In genomic region chr6:35082046-35082732, GRCh38 we compare ENCODE assay signal across 16 cellular contexts. TPM values are rescaled to one million over a fixed set of nuclear protein-coding genes. Genes with fewer than 3 reads are reported as not detected.
A peak's percentile ranks its signal among the peaks of the same experiment; 100 is the strongest.
DNase-seq lines count a peak whose midpoint lies in the region; ATAC-seq, FAIRE-seq and TF ChIP-seq lines count a peak whose summit lies in the region.
"Had no signal": no experiment of that assay in that cellular context is flagged by ENCODE, and none has a peak within 500 bp of the region (broad histone marks: within the 10 kb centered on the region; RNA-seq: fewer than 3 reads in every experiment).

No MANE protein-coding gene starts in this region.

- 64 to 73% (median 68%) methylated on average over 15 to 19 of the region's 19 CpGs for WGBS in heart left ventricle, 4 donors
- WGBS in endodermal cell (ENCODE audit: insufficient coverage in 1 of 2, insufficient read length in 1 of 2), 2 experiments: 83 to 91% methylated on average over 15 to 19 of the region's 19 CpGs
- 78 to 87% (median 84%) methylated on average over 19 of the region's 19 CpGs for WGBS in small intestine, 3 donors

- peaks cover 40% of the 10 kb centered on the region for H3K36me3 Mint-ChIP-seq in endodermal cell (ENCODE audit: low read depth)
- peaks cover 16% of the 10 kb centered on the region for H3K36me3 Mint-ChIP-seq in nephron progenitor cell (ENCODE audit: low read depth)

- peak in 2 of 5 donors; percentile 5 to 17 for DNase-seq in heart left ventricle
- no peak for DNase-seq in Right ventricle myocardium inferior (ENCODE audit: missing footprints)
- peak; percentile 56 for DNase-seq in endodermal cell
- no peak for DNase-seq in nephron progenitor cell
- peak; percentile 48 for DNase-seq in upper lobe of right lung
- DNase-seq in small intestine: no peak
- DNase-seq in amniotic stem cell (lab: John Stamatoyannopoulos, UW): no peak
- DNase-seq: activated CD4-positive, CD25-positive, alpha-beta regulatory T cell; NCI-H1417 treated with DMSO at 0.1 percent for 48 hours; PC-3; trophoblast cell had no signal

- intact Hi-C loops in heart left ventricle (cut with DNase I): no loop called here
- intact Hi-C loops in Right ventricle myocardium inferior (cut with DNase I): no loop called here
- intact Hi-C loops in upper lobe of right lung (cut with DNase I): no loop called here

- TF ChIP-seq POLR2A in heart left ventricle (IDR thresholded peaks at IDR 0.05): no peak

- FAIRE-seq in small intestine (lab: Jason Lieb, UNC): no peak
- FAIRE-seq: endometrium had no signal

- H3K4me1 ChIP-seq in heart left ventricle: peaks cover 0 to 30% (median 14%) of the 10 kb centered on the region in 12 donors
- H3K4me1 ChIP-seq in endodermal cell (ENCODE audit: control insufficient read depth, insufficient read depth, low read length): peaks cover 17% of the 10 kb centered on the region
- peaks cover 4% of the 10 kb centered on the region for H3K4me1 ChIP-seq in upper lobe of right lung
- H3K4me1 ChIP-seq in small intestine (ENCODE audit: control insufficient read depth in 2 of 2, insufficient read depth in 1 of 2, low read depth in 1 of 2, low read length in 1 of 2): no peaks in the 10 kb centered on the region

- H3K9me3 Mint-ChIP-seq in endodermal cell (no peaks in the 10 kb centered on the region), nephron progenitor cell (no peaks in the 10 kb centered on the region)

- no peaks in the 10 kb centered on the region for H3K27me3 ChIP-seq in heart left ventricle
- no peaks in the 10 kb centered on the region for H3K27me3 ChIP-seq in endodermal cell (ENCODE audit: control insufficient read depth, insufficient read depth, low read length, poor library complexity, severe bottlenecking)
- no peaks in the 10 kb centered on the region for H3K27me3 ChIP-seq in upper lobe of right lung
- no peaks in the 10 kb centered on the region for H3K27me3 ChIP-seq in small intestine (ENCODE audit: control insufficient read depth in 2 of 2, insufficient read depth in 2 of 2, low read length in 2 of 2)
- H3K27me3 ChIP-seq: ascending aorta, neutrophil had no signal

- ATAC-seq in heart left ventricle (no peak), Right ventricle myocardium inferior (no peak), upper lobe of right lung (no peak), GM21737 (IDR thresholded peaks at IDR 0.05; ENCODE audit: unreplicated experiment) (no peak)
- ATAC-seq: PC-3 had no signal

- H3K9me3 ChIP-seq in heart left ventricle (no peaks in the 10 kb centered on the region), endodermal cell (ENCODE audit: control insufficient read depth, low read length) (no peaks in the 10 kb centered on the region), upper lobe of right lung (no peaks in the 10 kb centered on the region), small intestine (ENCODE audit: control insufficient read depth, low read depth) (no peaks in the 10 kb centered on the region)
- H3K9me3 ChIP-seq: ascending aorta, neutrophil had no signal

- H3K36me3 ChIP-seq in heart left ventricle (peaks cover 5 to 100% (median 99%) of the 10 kb centered on the region in 9 donors), endodermal cell (ENCODE audit: control insufficient read depth, insufficient read depth, low read length) (peaks cover 25% of the 10 kb centered on the region), upper lobe of right lung (peaks cover 98% of the 10 kb centered on the region), small intestine (ENCODE audit: control insufficient read depth in 2 of 2, insufficient read depth in 2 of 2, low read length in 2 of 2) (peaks cover 5 to 16% of the 10 kb centered on the region in 2 donors)

- H3K27me3 Mint-ChIP-seq in endodermal cell (ENCODE audit: insufficient read depth) (no peaks in the 10 kb centered on the region), nephron progenitor cell (ENCODE audit: low read depth, poor library complexity) (peaks cover 10% of the 10 kb centered on the region)

- H3K27ac Mint-ChIP-seq in endodermal cell (peak overlapping the region; percentile 83), nephron progenitor cell (peak overlapping the region; percentile 88)

- peak overlapping the region in 11 of 12 donors; percentile 18 to 64 (median 56) for H3K27ac ChIP-seq in heart left ventricle
- H3K27ac ChIP-seq in endodermal cell (ENCODE audit: low read depth, low read length): peak overlapping the region; percentile 36
- H3K27ac ChIP-seq in upper lobe of right lung: peak overlapping the region; percentile 30
- H3K27ac ChIP-seq in small intestine (ENCODE audit: low read depth in 1 of 2, low read length in 1 of 2): no peak overlapping the region
- H3K27ac ChIP-seq: neutrophil had no signal

- H3K4me3 Mint-ChIP-seq in endodermal cell (no peak overlapping the region), nephron progenitor cell (peak overlapping the region; percentile 11)

- no peak overlapping the region for H3K9ac ChIP-seq in endodermal cell (ENCODE audit: extremely low read depth, low read length, poor library complexity, severe bottlenecking)

- no peak for TF ChIP-seq CTCF in heart left ventricle (IDR thresholded peaks at IDR 0.05)
- no peak for TF ChIP-seq CTCF in endodermal cell (conservative IDR thresholded peaks at IDR 0.05)
- TF ChIP-seq CTCF in nephron progenitor cell (IDR thresholded peaks at IDR 0.05): no peak
- no peak for TF ChIP-seq CTCF in upper lobe of right lung (IDR thresholded peaks at IDR 0.05)

- peaks cover 28% of the 10 kb centered on the region for H3K4me1 Mint-ChIP-seq in endodermal cell
- peaks cover 15% of the 10 kb centered on the region for H3K4me1 Mint-ChIP-seq in nephron progenitor cell

- H3K4me3 ChIP-seq in heart left ventricle (no peak overlapping the region), endodermal cell (ENCODE audit: low read length) (no peak overlapping the region), upper lobe of right lung (no peak overlapping the region), small intestine (ENCODE audit: low read depth in 1 of 2, low read length in 2 of 2) (no peak overlapping the region)
- H3K4me3 ChIP-seq: ascending aorta had no signal

RNA-seq across cellular contexts. Expression of gene TCP11, which starts 59.0 kb away (rescaled TPM):
- total RNA-seq in heart left ventricle (not detected), Right ventricle myocardium inferior (not detected), endodermal cell (not detected), upper lobe of right lung (not detected)
- polyA plus RNA-seq in heart left ventricle (under 1 TPM in 1 of 2 donors, not detected in 1; 0.04 TPM), small intestine (not detected)
- 1.1 TPM for polyA plus RNA-seq in endodermal cell (2013, experiment 1 of 2)
- 0.21 TPM for polyA plus RNA-seq in endodermal cell (2013, experiment 2 of 2)
- total RNA-seq: NCI-H460 had no signal

Comparison
In these comparisons a context has a peak if more than half of its experiments do, and no peak if none do; other contexts are left out.
1. DNase-seq: peak in endodermal cell (single experiment) and upper lobe of right lung (single experiment); none in Right ventricle myocardium inferior (single experiment), nephron progenitor cell (single experiment), small intestine (single experiment) and amniotic stem cell (single experiment).
2. H3K27ac ChIP-seq: peak in heart left ventricle (11 of 12), endodermal cell (single experiment) and upper lobe of right lung (single experiment); none in small intestine (0 of 2).